Comparison of ENCODE assay signal across 1 cellular context in the genomic region with DNA sequence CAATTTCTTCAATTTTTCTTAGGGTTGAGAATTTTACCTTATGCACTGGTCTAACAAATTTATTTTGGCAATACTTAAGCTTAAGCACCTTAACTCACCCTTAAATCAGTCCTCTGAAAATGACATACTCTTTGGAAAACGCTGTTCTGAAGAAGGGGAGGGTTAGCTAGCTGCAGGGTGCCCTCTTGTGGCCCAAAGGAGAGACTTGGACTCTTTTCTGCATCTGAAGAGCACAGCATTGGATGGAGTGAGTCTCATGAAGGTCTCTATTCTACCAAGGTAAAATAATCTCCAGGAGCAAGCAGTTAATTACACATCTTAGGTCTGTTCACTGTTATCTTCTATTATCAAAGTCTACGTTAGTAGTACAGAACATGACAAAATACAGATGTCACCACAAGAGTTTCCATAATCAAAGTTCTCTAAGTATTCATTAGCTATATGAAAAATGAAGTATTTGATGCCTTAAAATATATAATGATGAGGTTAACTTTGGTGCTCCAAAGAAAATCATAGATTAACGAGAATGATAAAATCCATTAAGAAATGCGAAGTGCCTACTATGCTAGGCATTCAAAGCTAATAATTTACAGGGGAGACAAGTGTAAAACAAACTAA.
TF ChIP-seq lines count a peak whose summit lies in the region.

No MANE protein-coding gene starts in this region.

TF ChIP-seq in GM23338, 12 proteins besides CTCF, POLR2A, EP300 and RAD21 (continued from another document):
- TF ChIP-seq, protein P1, sequence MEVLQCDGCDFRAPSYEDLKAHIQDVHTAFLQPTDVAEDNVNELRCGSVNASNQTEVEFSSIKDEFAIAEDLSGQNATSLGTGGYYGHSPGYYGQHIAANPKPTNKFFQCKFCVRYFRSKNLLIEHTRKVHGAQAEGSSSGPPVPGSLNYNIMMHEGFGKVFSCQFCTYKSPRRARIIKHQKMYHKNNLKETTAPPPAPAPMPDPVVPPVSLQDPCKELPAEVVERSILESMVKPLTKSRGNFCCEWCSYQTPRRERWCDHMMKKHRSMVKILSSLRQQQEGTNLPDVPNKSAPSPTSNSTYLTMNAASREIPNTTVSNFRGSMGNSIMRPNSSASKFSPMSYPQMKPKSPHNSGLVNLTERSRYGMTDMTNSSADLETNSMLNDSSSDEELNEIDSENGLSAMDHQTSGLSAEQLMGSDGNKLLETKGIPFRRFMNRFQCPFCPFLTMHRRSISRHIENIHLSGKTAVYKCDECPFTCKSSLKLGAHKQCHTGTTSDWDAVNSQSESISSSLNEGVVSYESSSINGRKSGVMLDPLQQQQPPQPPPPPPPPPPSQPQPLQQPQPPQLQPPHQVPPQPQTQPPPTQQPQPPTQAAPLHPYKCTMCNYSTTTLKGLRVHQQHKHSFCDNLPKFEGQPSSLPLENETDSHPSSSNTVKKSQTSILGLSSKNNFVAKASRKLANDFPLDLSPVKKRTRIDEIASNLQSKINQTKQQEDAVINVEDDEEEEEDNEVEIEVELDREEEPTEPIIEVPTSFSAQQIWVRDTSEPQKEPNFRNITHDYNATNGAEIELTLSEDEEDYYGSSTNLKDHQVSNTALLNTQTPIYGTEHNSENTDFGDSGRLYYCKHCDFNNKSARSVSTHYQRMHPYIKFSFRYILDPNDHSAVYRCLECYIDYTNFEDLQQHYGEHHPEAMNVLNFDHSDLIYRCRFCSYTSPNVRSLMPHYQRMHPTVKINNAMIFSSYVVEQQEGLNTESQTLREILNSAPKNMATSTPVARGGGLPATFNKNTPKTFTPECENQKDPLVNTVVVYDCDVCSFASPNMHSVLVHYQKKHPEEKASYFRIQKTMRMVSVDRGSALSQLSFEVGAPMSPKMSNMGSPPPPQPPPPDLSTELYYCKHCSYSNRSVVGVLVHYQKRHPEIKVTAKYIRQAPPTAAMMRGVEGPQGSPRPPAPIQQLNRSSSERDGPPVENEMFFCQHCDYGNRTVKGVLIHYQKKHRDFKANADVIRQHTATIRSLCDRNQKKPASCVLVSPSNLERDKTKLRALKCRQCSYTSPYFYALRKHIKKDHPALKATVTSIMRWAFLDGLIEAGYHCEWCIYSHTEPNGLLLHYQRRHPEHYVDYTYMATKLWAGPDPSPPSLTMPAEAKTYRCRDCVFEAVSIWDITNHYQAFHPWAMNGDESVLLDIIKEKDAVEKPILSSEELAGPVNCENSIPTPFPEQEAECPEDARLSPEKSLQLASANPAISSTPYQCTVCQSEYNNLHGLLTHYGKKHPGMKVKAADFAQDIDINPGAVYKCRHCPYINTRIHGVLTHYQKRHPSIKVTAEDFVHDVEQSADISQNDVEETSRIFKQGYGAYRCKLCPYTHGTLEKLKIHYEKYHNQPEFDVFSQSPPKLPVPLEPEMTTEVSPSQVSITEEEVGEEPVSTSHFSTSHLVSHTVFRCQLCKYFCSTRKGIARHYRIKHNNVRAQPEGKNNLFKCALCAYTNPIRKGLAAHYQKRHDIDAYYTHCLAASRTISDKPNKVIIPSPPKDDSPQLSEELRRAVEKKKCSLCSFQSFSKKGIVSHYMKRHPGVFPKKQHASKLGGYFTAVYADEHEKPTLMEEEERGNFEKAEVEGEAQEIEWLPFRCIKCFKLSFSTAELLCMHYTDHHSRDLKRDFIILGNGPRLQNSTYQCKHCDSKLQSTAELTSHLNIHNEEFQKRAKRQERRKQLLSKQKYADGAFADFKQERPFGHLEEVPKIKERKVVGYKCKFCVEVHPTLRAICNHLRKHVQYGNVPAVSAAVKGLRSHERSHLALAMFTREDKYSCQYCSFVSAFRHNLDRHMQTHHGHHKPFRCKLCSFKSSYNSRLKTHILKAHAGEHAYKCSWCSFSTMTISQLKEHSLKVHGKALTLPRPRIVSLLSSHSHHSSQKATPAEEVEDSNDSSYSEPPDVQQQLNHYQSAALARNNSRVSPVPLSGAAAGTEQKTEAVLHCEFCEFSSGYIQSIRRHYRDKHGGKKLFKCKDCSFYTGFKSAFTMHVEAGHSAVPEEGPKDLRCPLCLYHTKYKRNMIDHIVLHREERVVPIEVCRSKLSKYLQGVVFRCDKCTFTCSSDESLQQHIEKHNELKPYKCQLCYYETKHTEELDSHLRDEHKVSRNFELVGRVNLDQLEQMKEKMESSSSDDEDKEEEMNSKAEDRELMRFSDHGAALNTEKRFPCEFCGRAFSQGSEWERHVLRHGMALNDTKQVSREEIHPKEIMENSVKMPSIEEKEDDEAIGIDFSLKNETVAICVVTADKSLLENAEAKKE (CRISPR knock-in tag; IDR thresholded peaks at IDR 0.05), result no peak
